8 cellular contexts compared by ENCODE assay signal in genomic region chr11:64245797-64246623, GRCh38. TPM values are rescaled to one million over a fixed set of nuclear protein-coding genes. Genes with fewer than 3 reads are reported as not detected.
DNase-seq lines count a peak whose midpoint lies in the region; ATAC-seq and TF ChIP-seq lines count a peak whose summit lies in the region.

No MANE protein-coding gene starts in this region.

- no peak overlapping the region for H2AFZ ChIP-seq in OCI-LY3 (ENCODE audit: low read depth, low read length)

- DNase-seq in NCI-H748 (lab: John Stamatoyannopoulos, UW; ENCODE audit: unreplicated experiment), result peak; percentile 56
- DNase-seq in NCI-H748 treated with DMSO at 0.1 percent for 48 hours (lab: John Stamatoyannopoulos, UW), result no peak
- peak; percentile 39 to 63 for DNase-seq in activated T-helper 1 cell treated with anti-CD3 and anti-CD28 coated beads, Interleukin-2, amount 50 U/mL, for 16 hours (ENCODE audit: low read depth in 1 of 2, low spot score in 1 of 2)
- DNase-seq in fibroblast of the aortic adventitia (ENCODE audit: low read depth), result peak; percentile 84
- DNase-seq in non-pigmented ciliary epithelial cell (ENCODE audit: low read depth), result peak; percentile 54
- DNase-seq in upper lobe of left lung, result peak; percentile 72 to 78

- TF ChIP-seq CTCF in OCI-LY3 (IDR thresholded peaks at IDR 0.05; ENCODE audit: low read depth, low read length) (no peak), fibroblast of the aortic adventitia (IDR thresholded peaks at IDR 0.05; ENCODE audit: insufficient read depth, low read length) (no peak), upper lobe of left lung (IDR thresholded peaks at IDR 0.05) (no peak)

- H3K4me2 ChIP-seq in OCI-LY3 (ENCODE audit: low read length), result peak overlapping the region; percentile 87

- H4K20me1 ChIP-seq in OCI-LY3 (ENCODE audit: insufficient read depth, low read length), result 0 out of 2 replicates have a peak, but pooled peaks cover 3% of the 10 kb centered on the region

- H3K9me3 ChIP-seq in OCI-LY3 (ENCODE audit: insufficient read depth, low read length), result no peaks in the 10 kb centered on the region
- no peaks in the 10 kb centered on the region for H3K9me3 ChIP-seq in upper lobe of left lung

- no peak for TF ChIP-seq POLR2A in upper lobe of left lung (IDR thresholded peaks at IDR 0.05)

- peaks cover 19% of the 10 kb centered on the region for H3K36me3 ChIP-seq in OCI-LY3 (replicated peaks; ENCODE audit: low read depth, low read length)
- H3K36me3 ChIP-seq in upper lobe of left lung, result peaks cover 0 to 13% (median 10%) of the 10 kb centered on the region in 4 donors

- 2% methylated on average over 18 to 37 of the region's 47 CpGs for WGBS in upper lobe of left lung, 2 donors

- no peaks in the 10 kb centered on the region for H3K27me3 ChIP-seq in OCI-LY3 (ENCODE audit: low read depth, low read length)
- no peaks in the 10 kb centered on the region for H3K27me3 ChIP-seq in upper lobe of left lung

- H3K4me1 ChIP-seq in OCI-LY3 (ENCODE audit: low read length) (peaks cover 39% of the 10 kb centered on the region), upper lobe of left lung (peaks cover 39 to 56% (median 46%) of the 10 kb centered on the region in 4 donors)

- no peak for TF ChIP-seq EP300 in upper lobe of left lung (IDR thresholded peaks at IDR 0.05)

- peak in 1 of 2 donors; percentile 29 for ATAC-seq in upper lobe of left lung (ENCODE audit: low FRiP score in 2 of 2)
- no peak for ATAC-seq in GM21390 (IDR thresholded peaks at IDR 0.05; ENCODE audit: unreplicated experiment)

- H3K4me3 ChIP-seq in OCI-LY3 (ENCODE audit: low read length), result peak overlapping the region; percentile 97
- H3K4me3 ChIP-seq in fibroblast of the aortic adventitia (ENCODE audit: low read depth, low read length), result peak overlapping the region; percentile 93
- H3K4me3 ChIP-seq in upper lobe of left lung, result peak overlapping the region; percentile 64 to 79 (median 70)

- H3K9ac ChIP-seq in OCI-LY3 (ENCODE audit: low read length), result peak overlapping the region; percentile 100

- H3K79me2 ChIP-seq in OCI-LY3 (ENCODE audit: low read length), result peaks cover 55% of the 10 kb centered on the region

- peak overlapping the region; percentile 78 for H3K27ac ChIP-seq in OCI-LY3 (ENCODE audit: low read length)
- H3K27ac ChIP-seq in upper lobe of left lung, result peak overlapping the region; percentile 73 to 91 (median 82)

RNA-seq across cellular contexts. Expression of gene PPP1R14B, which starts 0.7 kb away (rescaled TPM):
- 42.1 and 264 TPM in 2 replicates for total RNA-seq in fibroblast of the aortic adventitia (ENCODE audit: low replicate concordance)
- 100 to 1,000 TPM in 1 of 6 donors, 10 to 100 TPM in 5; 51.4 to 118 (median 60.3) TPM for total RNA-seq in upper lobe of left lung

RNA-seq across cellular contexts. Expression of gene FKBP2, which starts 5.1 kb away (rescaled TPM):
- total RNA-seq in fibroblast of the aortic adventitia (ENCODE audit: low replicate concordance) (34.3 and 60.3 TPM in 2 replicates), upper lobe of left lung (100 to 1,000 TPM in 1 of 6 donors, 10 to 100 TPM in 5; 40.9 to 132 (median 63.1) TPM)

RNA-seq across cellular contexts. Expression of gene PLCB3, which starts 5.3 kb away (rescaled TPM):
- total RNA-seq in fibroblast of the aortic adventitia (ENCODE audit: low replicate concordance), result 22.5 and 47.5 TPM in 2 replicates
- 10 to 100 TPM; 19.5 to 55.5 (median 30.3) TPM for total RNA-seq in upper lobe of left lung

RNA-seq across cellular contexts. Expression of gene VEGFB, which starts 11.6 kb away (rescaled TPM):
- 17.3 and 37.5 TPM in 2 replicates for total RNA-seq in fibroblast of the aortic adventitia (ENCODE audit: low replicate concordance)
- total RNA-seq in upper lobe of left lung, result 100 to 1,000 TPM in 3 of 6 donors, 10 to 100 TPM in 3; 25.1 to 171 (median 124) TPM

RNA-seq across cellular contexts. Expression of gene DNAJC4, which starts 15.7 kb away (rescaled TPM):
- total RNA-seq in fibroblast of the aortic adventitia (ENCODE audit: low replicate concordance), result 6.5 and 9.0 TPM in 2 replicates
- total RNA-seq in upper lobe of left lung, result 10 to 100 TPM; 25.0 to 52.0 (median 39.2) TPM
